Comparison of ENCODE assay signal across 19 cellular contexts in genomic region chr18:4236940-4237686, GRCh38.
DNase-seq lines count a peak whose midpoint lies in the region; ATAC-seq and TF ChIP-seq lines count a peak whose summit lies in the region.
"Had no signal": no experiment of that assay in that cellular context is flagged by ENCODE, and none has a peak within 500 bp of the region (broad histone marks: within the 10 kb centered on the region; RNA-seq: fewer than 3 reads in every experiment).

No MANE protein-coding gene starts in this region.

- H3K4me1 ChIP-seq in neural progenitor cell = peaks cover 64% of the 10 kb centered on the region

- H3K27me3 ChIP-seq in neural progenitor cell = no peaks in the 10 kb centered on the region
- H3K27me3 ChIP-seq: BLaER1 treated with 17β-estradiol and CSF1 and Interleukin-3, amounts not matched to agents 10 nM and 100 nM had no signal

- H3K4me3 ChIP-seq in neural progenitor cell = no peak overlapping the region
- H3K4me3 ChIP-seq: BLaER1 treated with 17β-estradiol and CSF1 and Interleukin-3, amounts not matched to agents 10 nM and 100 nM had no signal

- no peaks in the 10 kb centered on the region for H3K9me3 Mint-ChIP-seq in WTC11
- H3K9me3 Mint-ChIP-seq in neural progenitor cell = no peaks in the 10 kb centered on the region

- no peak for TF ChIP-seq CTCF in WTC11 (IDR thresholded peaks at IDR 0.05)
- no peak for TF ChIP-seq CTCF in neural progenitor cell (IDR thresholded peaks at IDR 0.05)

- H3K4me2 ChIP-seq in neural progenitor cell = peak overlapping the region; percentile 37
- H3K4me2 ChIP-seq: BLaER1 treated with 17β-estradiol and CSF1 and Interleukin-3, amounts not matched to agents 10 nM and 100 nM had no signal

- H3K36me3 Mint-ChIP-seq in WTC11 (no peaks in the 10 kb centered on the region), neural progenitor cell (no peaks in the 10 kb centered on the region)
- H3K36me3 Mint-ChIP-seq: CD8-positive, alpha-beta T cell had no signal

- intact Hi-C loops in Right ventricle myocardium superior (cut with DNase I) = no loop called here

- H3K4me3 Mint-ChIP-seq in WTC11 (peak overlapping the region; percentile 14; the same call in 1 of the 2 replicates), neural progenitor cell (no peak overlapping the region)
- H3K4me3 Mint-ChIP-seq: CD8-positive, alpha-beta T cell; HFFc6; T-helper 17 cell had no signal

- no peaks in the 10 kb centered on the region for H3K36me3 ChIP-seq in neural progenitor cell
- H3K36me3 ChIP-seq: BLaER1 treated with 17β-estradiol and CSF1 and Interleukin-3, amounts not matched to agents 10 nM and 100 nM had no signal

- H3K79me2 ChIP-seq in neural progenitor cell (ENCODE audit: low read depth) = peaks cover 6% of the 10 kb centered on the region

- POLR2A ChIA-PET in WTC11 (lab: Charles Lee) = interaction anchor here (0.7 kb wide), 1 partner anchor 13 kb away, joined by 3 read pairs; no protein-coding TSS in a partner anchor

- H3K27me3 Mint-ChIP-seq in WTC11 (ENCODE audit: low read depth) (peaks cover 85% of the 10 kb centered on the region), neural progenitor cell (ENCODE audit: insufficient read depth, low read depth) (no peaks in the 10 kb centered on the region)
- H3K27me3 Mint-ChIP-seq: T-helper 17 cell had no signal

- in situ Hi-C loops in KBM-7 (cut with MboI; ENCODE audit: low pct_unique_long_range_greater_than_20kb, low sequenced_read_pairs) = no loop called here

- peaks cover 10% of the 10 kb centered on the region for H4K20me1 ChIP-seq in neural progenitor cell (ENCODE audit: low read depth)
- H4K20me1 ChIP-seq: BLaER1 treated with 17β-estradiol and CSF1 and Interleukin-3, amounts not matched to agents 10 nM and 100 nM had no signal

- peaks cover 86% of the 10 kb centered on the region for H3K4me1 Mint-ChIP-seq in WTC11
- H3K4me1 Mint-ChIP-seq in neural progenitor cell = peaks cover 8% of the 10 kb centered on the region
- H3K4me1 Mint-ChIP-seq: T-helper 17 cell had no signal

- peak overlapping the region; percentile 40 for H3K27ac ChIP-seq in neural progenitor cell
- H3K27ac ChIP-seq: BLaER1 treated with 17β-estradiol and CSF1 and Interleukin-3, amounts not matched to agents 10 nM and 100 nM had no signal

- H3K9ac ChIP-seq in neural progenitor cell = no peak overlapping the region
- H3K9ac ChIP-seq: BLaER1 treated with 17β-estradiol and CSF1 and Interleukin-3, amounts not matched to agents 10 nM and 100 nM had no signal

- H3K27ac Mint-ChIP-seq in WTC11 (no peak overlapping the region), neural progenitor cell (peak overlapping the region; percentile 27)
- H3K27ac Mint-ChIP-seq: CD8-positive, alpha-beta T cell; HFFc6; T-helper 17 cell had no signal

- peak; percentile 58 for ATAC-seq in GM18868 (IDR thresholded peaks at IDR 0.05; ENCODE audit: unreplicated experiment)
- ATAC-seq in HG02885 (IDR thresholded peaks at IDR 0.05; ENCODE audit: poor library complexity, unreplicated experiment) = peak; percentile 74
- ATAC-seq in WTC11 = peak; percentile 80
- ATAC-seq in Right ventricle myocardium superior (ENCODE audit: poor library complexity) = no peak
- ATAC-seq: CD8-positive, alpha-beta T cell; Panc1; T-helper 17 cell had no signal

- DNase-seq in WTC11 (ENCODE audit: low spot score) (no peak), neural progenitor cell (ENCODE audit: low spot score) (peak; percentile 41), KBM-7 (no peak), A172 (ENCODE audit: low spot score) (no peak), Right ventricle myocardium superior (no peak)
- DNase-seq in stimulated activated naive CD4-positive, alpha-beta T cell (lab: John Stamatoyannopoulos, UW) = no peak
- DNase-seq: Calu3; CD8-positive, alpha-beta T cell; EL; H7; HFFc6; NCI-H1694 treated with DMSO at 0.1 percent for 48 hours; NCI-H510A treated with DMSO at 0.1 percent for 48 hours; NCI-H82; T-helper 17 cell had no signal

- CTCF ChIA-PET in WTC11 (lab: Charles Lee) = interaction anchor here (1.4 kb wide), 1 partner anchor 130 kb away, joined by 5 read pairs; no protein-coding TSS in a partner anchor

- no peak overlapping the region for H2AFZ ChIP-seq in neural progenitor cell (replicated peaks)

- peaks cover 58% of the 10 kb centered on the region for H3F3A ChIP-seq in neural progenitor cell (ENCODE audit: low read depth)

- H3K9me3 ChIP-seq in neural progenitor cell (ENCODE audit: low read depth) = no peaks in the 10 kb centered on the region
- H3K9me3 ChIP-seq: BLaER1 treated with 17β-estradiol and CSF1 and Interleukin-3, amounts not matched to agents 10 nM and 100 nM had no signal

TF ChIP-seq in WTC11, 78 proteins besides CTCF, POLR2A, EP300 and RAD21:
- TF ChIP-seq CDX4 (CRISPR knock-in tag; IDR thresholded peaks at IDR 0.05; ENCODE audit: borderline replicate concordance) (no peak), ETV6 (CRISPR knock-in tag; IDR thresholded peaks at IDR 0.05) (no peak), PRDM15 (CRISPR knock-in tag; IDR thresholded peaks at IDR 0.05) (peak; percentile 69)
TF ChIP-seq in WTC11: peak in this region for 1.
